Comparison of ENCODE assay signal across 33 cellular contexts in genomic region chr20:33005908-33006775, GRCh38. TPM values are rescaled to one million over a fixed set of nuclear protein-coding genes. Genes with fewer than 3 reads are reported as not detected.
"Had no signal": no experiment of that assay in that cellular context is flagged by ENCODE, and none has a peak within 500 bp of the region (broad histone marks: within the 10 kb centered on the region; RNA-seq: fewer than 3 reads in every experiment).

No MANE protein-coding gene starts in this region.

- FAIRE-seq: astrocyte, kidney had no signal

- H3K9me3 ChIP-seq: neutrophil, ovary, psoas muscle, transverse colon had no signal

- H3K27ac ChIP-seq: brain microvascular endothelial cell, foreskin keratinocyte, heart left ventricle, neutrophil, ovary, psoas muscle, transverse colon had no signal

- H3K36me3 ChIP-seq: brain microvascular endothelial cell, heart left ventricle, neutrophil, ovary, transverse colon had no signal

- H3K27me3 ChIP-seq: brain microvascular endothelial cell, foreskin keratinocyte, heart left ventricle, neutrophil, ovary, transverse colon had no signal

- H3K4me1 ChIP-seq: foreskin keratinocyte, heart left ventricle, psoas muscle, transverse colon had no signal

- ATAC-seq: activated T-cell treated with anti-CD3 and anti-CD28 coated beads, Interleukin-2, amount 50 U/mL, for 4 hours; activated T-helper 17 cell treated with anti-CD3 and anti-CD28 coated beads, Interleukin-2, amount 50 U/mL, for 72 hours; esophagus mucosa; foreskin keratinocyte; heart left ventricle; left colon; psoas muscle had no signal

- H3K4me3 ChIP-seq: heart left ventricle, ovary, psoas muscle, transverse colon had no signal

- DNase-seq: activated CD4-positive, alpha-beta T cell treated with anti-CD3 and anti-CD28 coated beads for 1 hour; activated CD4-positive, alpha-beta T cell treated with anti-CD3 and anti-CD28 coated beads, Interleukin-2, amount 10 ng/mL, durations not matched to agents 7 days and 5 days; activated CD8-positive, alpha-beta T cell treated with anti-CD3 and anti-CD28 coated beads for 36 hours; activated gamma-delta T cell treated with Interleukin-2 at 50 U/mL for 16 hours; activated naive CD4-positive, alpha-beta T cell treated with anti-CD3 and anti-CD28 coated beads, Interleukin-2, amount 50 U/mL, for 16 hours; activated T-cell treated with anti-CD3 and anti-CD28 coated beads, Interleukin-2, amount 50 U/mL, for 4 hours; amniotic stem cell; brain microvascular endothelial cell; central memory CD4-positive, alpha-beta T cell; endodermal cell; foreskin keratinocyte; heart left ventricle; hypothalamus; immature natural killer cell; kidney; left colon; mammary epithelial cell; naive B cell; nephron progenitor cell; ovary; stimulated activated naive CD4-positive, alpha-beta T cell treated with Interleukin-2 at 50 U/mL for 16 hours; T-helper 9 cell; transverse colon had no signal

RNA-seq across cellular contexts. Expression of gene BPIFB2, which starts 1.4 kb away (rescaled TPM):
- total RNA-seq: activated CD4-positive, alpha-beta T cell treated with anti-CD3 and anti-CD28 coated beads, Interleukin-2, amount 10 ng/mL, durations not matched to agents 7 days and 5 days; activated CD8-positive, alpha-beta T cell treated with anti-CD3 and anti-CD28 coated beads for 36 hours; activated T-helper 17 cell treated with anti-CD3 and anti-CD28 coated beads, Interleukin-2, amount 50 U/mL, for 72 hours; astrocyte; endodermal cell; foreskin keratinocyte; heart left ventricle; kidney; left colon; mammary epithelial cell; mesothelial cell of epicardium; psoas muscle; T-helper 1 cell treated with Interleukin-12 subunit alpha and Interleukin-12 subunit beta and Interleukin-4 antibody, amounts not matched to agents 30 ng/mL and 1 ng/mL, for 36 hours; temporal lobe; transverse colon; urinary bladder had no signal
- polyA plus RNA-seq: foreskin keratinocyte, heart left ventricle, immature natural killer cell, mammary epithelial cell, ovary, psoas muscle, urinary bladder had no signal

RNA-seq across cellular contexts. Expression of gene SUN5, which starts 1.9 kb away (rescaled TPM):
- total RNA-seq: activated CD4-positive, alpha-beta T cell treated with anti-CD3 and anti-CD28 coated beads, Interleukin-2, amount 10 ng/mL, durations not matched to agents 7 days and 5 days; activated CD8-positive, alpha-beta T cell treated with anti-CD3 and anti-CD28 coated beads for 36 hours; activated T-cell treated with anti-CD3 and anti-CD28 coated beads, Interleukin-2, amount 50 U/mL, for 4 hours; activated T-helper 17 cell treated with anti-CD3 and anti-CD28 coated beads, Interleukin-2, amount 50 U/mL, for 72 hours; astrocyte; endodermal cell; esophagus mucosa; foreskin keratinocyte; heart left ventricle; kidney; left colon; liver; mammary epithelial cell; mesothelial cell of epicardium; ovary; psoas muscle; T-helper 1 cell treated with Interleukin-12 subunit alpha and Interleukin-12 subunit beta and Interleukin-4 antibody, amounts not matched to agents 30 ng/mL and 1 ng/mL, for 36 hours; temporal lobe; transverse colon; urinary bladder had no signal
- polyA plus RNA-seq: foreskin keratinocyte, heart left ventricle, immature natural killer cell, liver, mammary epithelial cell, ovary, psoas muscle, urinary bladder had no signal

RNA-seq across cellular contexts. Expression of gene BPIFB6, which starts 25.3 kb away (rescaled TPM):
- total RNA-seq: activated CD4-positive, alpha-beta T cell treated with anti-CD3 and anti-CD28 coated beads, Interleukin-2, amount 10 ng/mL, durations not matched to agents 7 days and 5 days; activated CD8-positive, alpha-beta T cell treated with anti-CD3 and anti-CD28 coated beads for 36 hours; activated T-cell treated with anti-CD3 and anti-CD28 coated beads, Interleukin-2, amount 50 U/mL, for 4 hours; activated T-helper 17 cell treated with anti-CD3 and anti-CD28 coated beads, Interleukin-2, amount 50 U/mL, for 72 hours; astrocyte; endodermal cell; esophagus mucosa; foreskin keratinocyte; heart left ventricle; kidney; left colon; liver; mammary epithelial cell; mesothelial cell of epicardium; ovary; psoas muscle; T-helper 1 cell treated with Interleukin-12 subunit alpha and Interleukin-12 subunit beta and Interleukin-4 antibody, amounts not matched to agents 30 ng/mL and 1 ng/mL, for 36 hours; temporal lobe; transverse colon; urinary bladder had no signal
- polyA plus RNA-seq: foreskin keratinocyte, heart left ventricle, immature natural killer cell, liver, mammary epithelial cell, ovary, psoas muscle, urinary bladder had no signal

RNA-seq across cellular contexts. Expression of gene BPIFB3, which starts 47.6 kb away (rescaled TPM):
- total RNA-seq: activated CD4-positive, alpha-beta T cell treated with anti-CD3 and anti-CD28 coated beads, Interleukin-2, amount 10 ng/mL, durations not matched to agents 7 days and 5 days; activated CD8-positive, alpha-beta T cell treated with anti-CD3 and anti-CD28 coated beads for 36 hours; activated T-cell treated with anti-CD3 and anti-CD28 coated beads, Interleukin-2, amount 50 U/mL, for 4 hours; activated T-helper 17 cell treated with anti-CD3 and anti-CD28 coated beads, Interleukin-2, amount 50 U/mL, for 72 hours; astrocyte; endodermal cell; esophagus mucosa; foreskin keratinocyte; heart left ventricle; kidney; left colon; liver; mammary epithelial cell; mesothelial cell of epicardium; psoas muscle; T-helper 1 cell treated with Interleukin-12 subunit alpha and Interleukin-12 subunit beta and Interleukin-4 antibody, amounts not matched to agents 30 ng/mL and 1 ng/mL, for 36 hours; temporal lobe; transverse colon; urinary bladder had no signal
- polyA plus RNA-seq: foreskin keratinocyte, heart left ventricle, immature natural killer cell, liver, mammary epithelial cell, ovary, psoas muscle, urinary bladder had no signal
